ENCODE assay signal across 8 cellular contexts in the genomic region with DNA sequence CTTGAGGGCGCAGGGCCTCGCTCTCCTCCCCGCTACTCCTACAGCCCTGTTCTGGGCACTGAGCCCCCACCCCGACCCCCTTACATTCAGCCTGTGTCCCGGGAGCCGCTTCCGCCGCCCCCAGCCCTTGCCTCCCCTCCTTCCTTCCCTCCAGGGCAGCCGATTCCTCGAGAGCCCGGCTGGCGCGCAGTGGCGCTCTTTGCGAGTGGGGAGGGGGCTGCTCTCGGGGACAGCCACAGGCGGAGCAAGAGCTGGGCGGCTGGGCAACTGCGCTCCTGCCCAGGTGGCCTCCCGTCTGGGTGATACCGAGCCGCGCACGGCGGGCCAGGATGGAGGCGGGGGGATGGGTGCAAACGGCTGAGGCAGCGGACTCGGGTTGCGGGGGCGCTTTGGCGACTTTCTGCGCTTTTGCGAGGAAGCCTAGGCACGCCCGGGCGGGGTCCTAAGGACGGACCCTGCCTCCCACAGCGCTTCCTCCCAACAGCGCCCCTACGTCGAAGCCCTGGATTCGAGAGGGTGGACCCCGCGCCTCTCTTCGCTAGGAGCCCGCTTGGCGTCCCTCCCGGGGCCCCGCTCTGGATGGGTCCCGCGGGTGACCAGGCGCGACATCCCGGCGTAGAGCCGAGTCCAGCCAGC. TPM values are rescaled to one million over a fixed set of nuclear protein-coding genes. Genes with fewer than 3 reads are reported as not detected.
DNase-seq lines count a peak whose midpoint lies in the region; FAIRE-seq and TF ChIP-seq lines count a peak whose summit lies in the region.

No MANE protein-coding gene starts in this region.

- peaks cover 12% of the 10 kb centered on the region for H3K36me3 Mint-ChIP-seq in Caco-2 (ENCODE audit: insufficient read depth, unreplicated experiment)

- peak overlapping the region; percentile 74 for H3K4me3 ChIP-seq in Caco-2 (ENCODE audit: low read depth, low read length)
- H3K4me3 ChIP-seq in SK-N-MC = peak overlapping the region; percentile 79
- peak overlapping the region; percentile 64 for H3K4me3 ChIP-seq in fibroblast of villous mesenchyme (ENCODE audit: low read depth, low read length)
- H3K4me3 ChIP-seq in parathyroid adenoma (ENCODE audit: low read depth, low read length) = peak overlapping the region; percentile 84

- intact Hi-C loops in Caco-2 (cut with micrococcal nuclease; ENCODE audit: unreplicated experiment) = loop anchor here (1.0 to 10.0 kb wide), 2 partner anchors 38 to 728 kb away; no protein-coding TSS in a partner anchor

- H3K9ac ChIP-seq in SK-N-MC (ENCODE audit: insufficient read length) = no peak overlapping the region
- peak overlapping the region; percentile 19 for H3K9ac ChIP-seq in parathyroid adenoma

- no peaks in the 10 kb centered on the region for H3K9me3 Mint-ChIP-seq in Caco-2 (ENCODE audit: unreplicated experiment)

- peaks cover 14% of the 10 kb centered on the region for H3K4me1 Mint-ChIP-seq in Caco-2 (ENCODE audit: low read depth, unreplicated experiment)

- CTCF ChIA-PET in Caco-2 (lab: Charles Lee) = interaction anchor here (0.7 to 2.0 kb wide), 6 partner anchors 37 to 121 kb away, joined by 3 to 14 read pairs (median 6); a partner anchor contains a TSS

- H3K4me2 ChIP-seq in parathyroid adenoma (ENCODE audit: low read length) = peak overlapping the region; percentile 86

- POLR2A ChIA-PET in Caco-2 (lab: Charles Lee) = interaction anchor here (1.1 to 1.4 kb wide), 3 partner anchors 26 to 102 kb away, joined by 4 to 7 read pairs (median 6); a partner anchor contains a TSS

- peak overlapping the region; percentile 81 for H3K4me3 Mint-ChIP-seq in Caco-2 (ENCODE audit: unreplicated experiment)

- BruUV-seq in Caco-2 (replicated peaks; lab: Mats Ljungman, UMichigan) = TSS peak; percentile 6

- no peaks in the 10 kb centered on the region for H3K9me3 ChIP-seq in Caco-2
- no peaks in the 10 kb centered on the region for H3K9me3 ChIP-seq in SK-N-MC (ENCODE audit: low read depth, low read length)
- H3K9me3 ChIP-seq in parathyroid adenoma (ENCODE audit: control insufficient read depth, low read length) = no peaks in the 10 kb centered on the region

- peak overlapping the region; percentile 73 for H2AFZ ChIP-seq in parathyroid adenoma

- no peaks in the 10 kb centered on the region for H3K27me3 ChIP-seq in Caco-2 (replicated peaks; ENCODE audit: control insufficient read depth, insufficient read depth, low read length)
- H3K27me3 ChIP-seq in parathyroid adenoma (ENCODE audit: control insufficient read depth, insufficient read depth, low read length) = no peaks in the 10 kb centered on the region

- no peak for FAIRE-seq in RCC 7860 (lab: Jason Lieb, UNC)

- H3K27ac ChIP-seq in SK-N-MC (no peak overlapping the region), parathyroid adenoma (peak overlapping the region; percentile 82)

- no peak overlapping the region for H3K27ac Mint-ChIP-seq in Caco-2 (ENCODE audit: unreplicated experiment)

- H3K4me1 ChIP-seq in Caco-2 = peaks cover 16% of the 10 kb centered on the region
- peaks cover 19% of the 10 kb centered on the region for H3K4me1 ChIP-seq in parathyroid adenoma

- peaks cover 11% of the 10 kb centered on the region for H3K79me2 ChIP-seq in parathyroid adenoma

- H3K36me3 ChIP-seq in Caco-2 (ENCODE audit: control insufficient read depth, insufficient read depth, low read length) (no peaks in the 10 kb centered on the region), SK-N-MC (ENCODE audit: insufficient read depth, low read length) (no peaks in the 10 kb centered on the region), parathyroid adenoma (ENCODE audit: control insufficient read depth, insufficient read depth, low read length) (no peaks in the 10 kb centered on the region)

- no peaks in the 10 kb centered on the region for H3K27me3 Mint-ChIP-seq in Caco-2 (ENCODE audit: insufficient read depth, unreplicated experiment)

- TF ChIP-seq CTCF in Caco-2 (IDR thresholded peaks at IDR 0.05; ENCODE audit: insufficient read depth in 1 of 2, low read depth in 1 of 2, low read length in 1 of 2, severe bottlenecking in 1 of 2, unreplicated experiment in 1 of 2) = no peak
- no peak for TF ChIP-seq CTCF in fibroblast of villous mesenchyme (IDR thresholded peaks at IDR 0.05; ENCODE audit: insufficient read depth, low read depth, low read length)
- no peak for TF ChIP-seq CTCF in parathyroid adenoma (IDR thresholded peaks at IDR 0.05)
- no peak for TF ChIP-seq CTCF in GM10266 (IDR thresholded peaks at IDR 0.05; ENCODE audit: control insufficient read depth, insufficient read depth, low read depth, missing control alignments)

- DNase-seq in Caco-2 = peak in 1 of 2 experiments; percentile 38
- DNase-seq in SK-N-MC (ENCODE audit: low read depth, low spot score) = no peak
- DNase-seq in fibroblast of villous mesenchyme (ENCODE audit: low read depth) = no peak
- DNase-seq in GM10266 (ENCODE audit: extremely low spot score) = no peak
- DNase-seq in RCC 7860 (ENCODE audit: low spot score) = no peak
- no peak for DNase-seq in inferior parietal cortex (ENCODE audit: extremely low spot score)
- DNase-seq in OCI-M1 (lab: John Stamatoyannopoulos, UW) = no peak

RNA-seq across cellular contexts. Expression of a gene that starts 1.3 kb away (rescaled TPM):
- total RNA-seq in Caco-2 (2022) = 27.0 and 27.3 TPM in 2 replicates
- 2.6 and 2.9 TPM in 2 replicates for total RNA-seq in fibroblast of villous mesenchyme

RNA-seq across cellular contexts. Expression of a gene that starts 25.6 kb away (rescaled TPM):
- total RNA-seq in Caco-2 (2022) (90.5 and 91.2 TPM in 2 replicates), fibroblast of villous mesenchyme (24.5 and 32.4 TPM in 2 replicates)

RNA-seq across cellular contexts. Expression of a gene that starts 26.4 kb away (rescaled TPM):
- 13.3 and 16.3 TPM in 2 replicates for total RNA-seq in Caco-2 (2022)
- total RNA-seq in fibroblast of villous mesenchyme = 5.5 and 6.0 TPM in 2 replicates

RNA-seq across cellular contexts. Expression of a gene that starts 55.9 kb away (rescaled TPM):
- total RNA-seq in Caco-2 (2022) = not detected in 2 replicates
- not detected in 2 replicates for total RNA-seq in fibroblast of villous mesenchyme
